14 cellular contexts compared by ENCODE assay signal in the genomic region with DNA sequence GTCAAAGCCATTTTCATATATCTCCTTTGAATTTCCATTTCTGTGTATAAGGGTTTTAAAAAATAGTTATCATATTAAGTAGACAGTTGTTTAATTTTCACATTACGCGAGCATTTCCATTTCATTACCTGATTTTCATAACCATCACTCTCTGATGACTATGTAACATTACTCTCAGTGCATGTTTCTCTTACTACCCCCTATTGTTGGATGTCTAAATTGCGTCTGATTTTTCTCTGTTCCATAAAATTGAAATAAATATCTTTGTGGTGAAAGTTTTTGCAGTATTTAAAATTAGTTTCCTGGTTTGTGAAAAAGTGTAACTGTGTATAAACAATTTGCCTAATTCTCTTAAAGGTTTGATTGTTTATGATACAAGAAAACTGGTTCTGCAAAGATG.
DNase-seq lines count a peak whose midpoint lies in the region; ATAC-seq, FAIRE-seq and TF ChIP-seq lines count a peak whose summit lies in the region.
"Had no signal": no experiment of that assay in that cellular context is flagged by ENCODE, and none has a peak within 500 bp of the region (broad histone marks: within the 10 kb centered on the region; RNA-seq: fewer than 3 reads in every experiment).

No MANE protein-coding gene starts in this region.

- no peaks in the 10 kb centered on the region for H3K27me3 ChIP-seq in GM12878 (replicated peaks in 1 of 2; ENCODE audit: control insufficient read depth in 2 of 2, insufficient read depth in 2 of 2, low read length in 1 of 2)
- no peaks in the 10 kb centered on the region for H3K27me3 ChIP-seq in neural progenitor cell

- SMC1A ChIA-PET in GM12878 (lab: Charles Lee; ENCODE audit: uncharacterized antibody, unreplicated experiment): no interaction called here

- H3K79me2 ChIP-seq in GM12878 (ENCODE audit: control insufficient read depth, insufficient read depth, low read length): no peaks in the 10 kb centered on the region
- no peaks in the 10 kb centered on the region for H3K79me2 ChIP-seq in neural progenitor cell (ENCODE audit: low read depth)

- H3K4me3 Mint-ChIP-seq in neural progenitor cell: no peak overlapping the region
- H3K4me3 Mint-ChIP-seq: activated naive CD4-positive, alpha-beta T cell treated with anti-CD3 and anti-CD28 coated beads, Interleukin-2, amount 10 ng/mL, durations not matched to agents 7 days and 5 days; effector memory CD8-positive, alpha-beta T cell; immature natural killer cell; natural killer cell treated with Interleukin-12 subunit alpha and Interleukin-12 subunit beta and Interleukin-15 and Interleukin-18, amount 100 ng/mL, for 72 hours had no signal

- 60% methylated on average over 3 of the region's 3 CpGs for WGBS in GM12878 (ENCODE audit: insufficient coverage, insufficient replicate concordance, low lambda C conversion rate, missing lambda C conversion rate)

- no peaks in the 10 kb centered on the region for H3K36me3 ChIP-seq in GM12878 (ENCODE audit: control insufficient read depth in 2 of 2, insufficient read depth in 2 of 2, low read length in 1 of 2)
- no peaks in the 10 kb centered on the region for H3K36me3 ChIP-seq in neural progenitor cell

- POLR2A ChIA-PET in GM12878 (lab: Charles Lee): no interaction called here

- H3K9me3 ChIP-seq in GM12878 (replicated peaks; ENCODE audit: control insufficient read depth, insufficient read depth, low read length) (no peaks in the 10 kb centered on the region), neural progenitor cell (ENCODE audit: low read depth) (no peaks in the 10 kb centered on the region)

- no peak for ATAC-seq in GM12878
- ATAC-seq: effector memory CD8-positive, alpha-beta T cell; natural killer cell treated with Interleukin-12 subunit alpha and Interleukin-12 subunit beta and Interleukin-15 and Interleukin-18, amount 100 ng/mL, for 72 hours had no signal

- no peak overlapping the region for H3K27ac ChIP-seq in GM12878 (ENCODE audit: control insufficient read depth, insufficient read depth)
- no peak overlapping the region for H3K27ac ChIP-seq in neural progenitor cell

- H3K9ac ChIP-seq in GM12878 (ENCODE audit: control insufficient read depth, insufficient read depth, low read length): no peak overlapping the region
- no peak overlapping the region for H3K9ac ChIP-seq in neural progenitor cell

- peak; percentile 45 for TF ChIP-seq CTCF in LNCaP clone FGC (IDR thresholded peaks at IDR 0.05; ENCODE audit: control insufficient read depth, extremely low read depth, insufficient read depth)
- TF ChIP-seq CTCF in GM12878 (IDR thresholded peaks at IDR 0.05 in 2 of 3, conservative IDR thresholded peaks at IDR 0.05 in 1 of 3; ENCODE audit: control insufficient read depth in 2 of 3, extremely low read depth in 1 of 3, insufficient read depth in 1 of 3, low read depth in 3 of 3, low read length in 3 of 3): peak in 1 of 3 experiments; percentile 3; a peak in 1 of 6 replicates
- peak; percentile 37 for TF ChIP-seq CTCF in neural progenitor cell (IDR thresholded peaks at IDR 0.05)

- CTCF ChIA-PET in GM12878 (lab: Yijun Ruan, JAX): no interaction called here

- H2AFZ ChIP-seq in GM12878 (ENCODE audit: control insufficient read depth, low read depth, low read length): no peak overlapping the region
- H2AFZ ChIP-seq in neural progenitor cell (replicated peaks): no peak overlapping the region

- peak; percentile 12 for DNase-seq in DMS53 (lab: John Stamatoyannopoulos, UW)
- DNase-seq in DMS53 treated with DMSO at 0.1 percent for 48 hours (lab: John Stamatoyannopoulos, UW; ENCODE audit: unreplicated experiment): no peak
- DNase-seq in LNCaP clone FGC (ENCODE audit: low read depth): no peak
- DNase-seq in GM12878 (ENCODE audit: low read depth, low spot score): no peak
- no peak for DNase-seq in neural progenitor cell (ENCODE audit: low spot score)
- no peak for DNase-seq in HK-2 (ENCODE audit: unreplicated experiment)
- DNase-seq in activated CD4-positive, CD25-positive, alpha-beta regulatory T cell treated with anti-CD3 and anti-CD28 coated beads, Interleukin-2, amount 50 U/mL, for 72 hours: no peak
- no peak for DNase-seq in activated T-cell treated with anti-CD3 and anti-CD28 coated beads for 4 hours
- DNase-seq: activated naive CD4-positive, alpha-beta T cell treated with anti-CD3 and anti-CD28 coated beads, Interleukin-2, amount 10 ng/mL, durations not matched to agents 7 days and 5 days; effector memory CD8-positive, alpha-beta T cell; immature natural killer cell; NCI-H187; Right ventricle myocardium superior had no signal

- TF ChIP-seq POLR2A in GM12878 (IDR thresholded peaks at IDR 0.05; ENCODE audit: low read depth, low read length): no peak

- H3K27ac Mint-ChIP-seq in neural progenitor cell: no peak overlapping the region
- H3K27ac Mint-ChIP-seq: activated naive CD4-positive, alpha-beta T cell treated with anti-CD3 and anti-CD28 coated beads, Interleukin-2, amount 10 ng/mL, durations not matched to agents 7 days and 5 days; effector memory CD8-positive, alpha-beta T cell; immature natural killer cell; natural killer cell treated with Interleukin-12 subunit alpha and Interleukin-12 subunit beta and Interleukin-15 and Interleukin-18, amount 100 ng/mL, for 72 hours had no signal

- no peaks in the 10 kb centered on the region for H3K27me3 Mint-ChIP-seq in neural progenitor cell (ENCODE audit: insufficient read depth, low read depth)
- H3K27me3 Mint-ChIP-seq: activated naive CD4-positive, alpha-beta T cell treated with anti-CD3 and anti-CD28 coated beads, Interleukin-2, amount 10 ng/mL, durations not matched to agents 7 days and 5 days had no signal

- in situ Hi-C loops in GM12878 (cut with MboI): no loop called here

- H3K4me3 ChIP-seq in LNCaP clone FGC (ENCODE audit: low read depth, low read length): no peak overlapping the region
- no peak overlapping the region for H3K4me3 ChIP-seq in GM12878
- H3K4me3 ChIP-seq in neural progenitor cell: no peak overlapping the region

- H3K4me1 Mint-ChIP-seq in neural progenitor cell: no peaks in the 10 kb centered on the region
- H3K4me1 Mint-ChIP-seq: activated naive CD4-positive, alpha-beta T cell treated with anti-CD3 and anti-CD28 coated beads, Interleukin-2, amount 10 ng/mL, durations not matched to agents 7 days and 5 days; immature natural killer cell had no signal

- no peaks in the 10 kb centered on the region for H3K4me1 ChIP-seq in GM12878 (ENCODE audit: control insufficient read depth, insufficient read depth, low read length)
- H3K4me1 ChIP-seq in neural progenitor cell: no peaks in the 10 kb centered on the region

- peak; percentile 27; the same call in 1 of the 2 replicates for TF ChIP-seq RAD21 in GM12878 (IDR thresholded peaks at IDR 0.05; ENCODE audit: insufficient read depth, low read depth, low read length)

- H3F3A ChIP-seq in neural progenitor cell (ENCODE audit: low read depth): no peaks in the 10 kb centered on the region

- no peak overlapping the region for H3K4me2 ChIP-seq in GM12878 (ENCODE audit: control insufficient read depth, insufficient read depth)
- no peak overlapping the region for H3K4me2 ChIP-seq in neural progenitor cell

- H4K20me1 ChIP-seq in GM12878 (ENCODE audit: control insufficient read depth, insufficient read depth) (no peaks in the 10 kb centered on the region), neural progenitor cell (ENCODE audit: low read depth) (no peaks in the 10 kb centered on the region)

- RAD21 ChIA-PET in GM12878 (lab: Charles Lee; ENCODE audit: unreplicated experiment): no interaction called here

- no peak for TF ChIP-seq EP300 in GM12878 (IDR thresholded peaks at IDR 0.05; ENCODE audit: borderline replicate concordance in 1 of 2, control insufficient read depth in 1 of 2, low read depth in 2 of 2, low read length in 2 of 2)

- H3K36me3 Mint-ChIP-seq in neural progenitor cell: peaks cover 27% of the 10 kb centered on the region
- H3K36me3 Mint-ChIP-seq: activated naive CD4-positive, alpha-beta T cell treated with anti-CD3 and anti-CD28 coated beads, Interleukin-2, amount 10 ng/mL, durations not matched to agents 7 days and 5 days; immature natural killer cell; natural killer cell treated with Interleukin-12 subunit alpha and Interleukin-12 subunit beta and Interleukin-15 and Interleukin-18, amount 100 ng/mL, for 72 hours had no signal

- FAIRE-seq in GM12878 (lab: Jason Lieb, UNC): no peak

- no peaks in the 10 kb centered on the region for H3K9me3 Mint-ChIP-seq in neural progenitor cell
- H3K9me3 Mint-ChIP-seq: activated naive CD4-positive, alpha-beta T cell treated with anti-CD3 and anti-CD28 coated beads, Interleukin-2, amount 10 ng/mL, durations not matched to agents 7 days and 5 days; effector memory CD8-positive, alpha-beta T cell; immature natural killer cell; natural killer cell treated with Interleukin-12 subunit alpha and Interleukin-12 subunit beta and Interleukin-15 and Interleukin-18, amount 100 ng/mL, for 72 hours had no signal

- no TSS peak for BruUV-seq in GM12878 (replicated peaks; lab: Mats Ljungman, UMichigan)

- intact Hi-C loops in GM12878 (cut with micrococcal nuclease; ENCODE audit: unreplicated experiment): loop anchor here (5.0 kb wide), 1 partner anchor 202 kb away; no protein-coding TSS in a partner anchor

TF ChIP-seq in GM12878, 131 proteins besides CTCF, POLR2A, EP300 and RAD21 (continues in another document):
- TF ChIP-seq NR2C2 (IDR thresholded peaks at IDR 0.05; ENCODE audit: borderline replicate concordance, control insufficient read depth, insufficient read length, low read depth): no peak
- TF ChIP-seq POU2F2 (IDR thresholded peaks at IDR 0.05; ENCODE audit: borderline replicate concordance, low read depth, low read length): no peak
- no peak for TF ChIP-seq POLR2AphosphoS5 (IDR thresholded peaks at IDR 0.05; ENCODE audit: low read length)
- TF ChIP-seq SMC3 (IDR thresholded peaks at IDR 0.05; ENCODE audit: borderline replicate concordance, low read length): no peak
- no peak for TF ChIP-seq BMI1 (IDR thresholded peaks at IDR 0.05; ENCODE audit: borderline replicate concordance)
- no peak for TF ChIP-seq CREB1 (IDR thresholded peaks at IDR 0.05; ENCODE audit: low read depth)
- TF ChIP-seq TBL1XR1 (IDR thresholded peaks at IDR 0.05; ENCODE audit: low read depth, low read length): no peak
- no peak for TF ChIP-seq BCL11A (IDR thresholded peaks at IDR 0.05; ENCODE audit: low read depth, low read length)
- TF ChIP-seq GATAD2B (conservative IDR thresholded peaks at IDR 0.05; ENCODE audit: low read depth): no peak
